31 cellular contexts compared by ENCODE assay signal in genomic region chr4:55269470-55269869, GRCh38.
"Had no signal": no experiment of that assay in that cellular context is flagged by ENCODE, and none has a peak within 500 bp of the region (broad histone marks: within the 10 kb centered on the region; RNA-seq: fewer than 3 reads in every experiment).

No MANE protein-coding gene starts in this region.

- DNase-seq: activated CD4-positive, alpha-beta memory T cell treated with anti-CD3 and anti-CD28 coated beads, Interleukin-2, amount 10 ng/mL, durations not matched to agents 7 days and 5 days; activated CD4-positive, alpha-beta T cell treated with anti-CD3 and anti-CD28 coated beads for 1 hour; activated CD4-positive, alpha-beta T cell treated with anti-CD3 and anti-CD28 coated beads for 36 hours; activated CD4-positive, alpha-beta T cell treated with anti-CD3 and anti-CD28 coated beads for 48 hours; activated CD4-positive, alpha-beta T cell treated with anti-CD3 and anti-CD28 coated beads, Interleukin-2, amount 10 ng/mL, durations not matched to agents 7 days and 5 days; activated CD4-positive, alpha-beta T cell treated with anti-CD3 and anti-CD28 coated beads, Interleukin-2, amount 50 U/mL, for 48 hours; activated CD4-positive, CD25-positive, alpha-beta regulatory T cell; activated CD8-positive, alpha-beta memory T cell treated with anti-CD3 and anti-CD28 coated beads for 24 hours; activated CD8-positive, alpha-beta memory T cell treated with anti-CD3 and anti-CD28 coated beads, Interleukin-2, amount 10 ng/mL, durations not matched to agents 7 days and 5 days; activated CD8-positive, alpha-beta memory T cell treated with anti-CD3 and anti-CD28 coated beads, Interleukin-2, amount 50 U/mL, for 48 hours; activated CD8-positive, alpha-beta T cell treated with anti-CD3 and anti-CD28 coated beads, Interleukin-2, amount 10 ng/mL, durations not matched to agents 7 days and 5 days; activated effector memory CD4-positive, alpha-beta T cell treated with Interleukin-2 at 50 U/mL for 16 hours; activated gamma-delta T cell; activated naive CD4-positive, alpha-beta T cell treated with anti-CD3 and anti-CD28 coated beads, Interleukin-2, amount 10 ng/mL, durations not matched to agents 7 days and 5 days; activated naive CD4-positive, alpha-beta T cell treated with Interleukin-2 at 50 U/mL for 16 hours; activated naive CD8-positive, alpha-beta T cell treated with anti-CD3 and anti-CD28 coated beads, Interleukin-2, amount 10 ng/mL, durations not matched to agents 7 days and 5 days; activated naive CD8-positive, alpha-beta T cell treated with anti-CD3 and anti-CD28 coated beads, Interleukin-2, amount 50 U/mL, for 24 hours; activated T-cell treated with anti-CD3 and anti-CD28 coated beads, Interleukin-2, amount 50 U/mL, for 24 hours; activated T-cell treated with anti-CD3 and anti-CD28 coated beads, Interleukin-2, amount 50 U/mL, for 48 hours; amygdala; anterior cingulate cortex; caudate nucleus; cerebellar nuclear complex; T-helper 1 cell; T-helper 2 cell; T-helper 9 cell; WERI-Rb-1 had no signal

- ATAC-seq: activated CD4-positive, alpha-beta T cell treated with anti-CD3 and anti-CD28 coated beads for 36 hours; activated CD4-positive, CD25-positive, alpha-beta regulatory T cell treated with anti-CD3 and anti-CD28 coated beads, Interleukin-2, amount 50 U/mL, for 24 hours; activated CD8-positive, alpha-beta memory T cell treated with anti-CD3 and anti-CD28 coated beads, Interleukin-2, amount 10 ng/mL, durations not matched to agents 7 days and 5 days; activated CD8-positive, alpha-beta T cell treated with anti-CD3 and anti-CD28 coated beads, Interleukin-2, amount 10 ng/mL, durations not matched to agents 7 days and 5 days; activated naive CD8-positive, alpha-beta T cell treated with anti-CD3 and anti-CD28 coated beads, Interleukin-2, amount 50 U/mL, for 24 hours had no signal

- H3K4me1 ChIP-seq: ascending aorta had no signal

- H3K36me3 ChIP-seq: ascending aorta, cardiac muscle cell, WERI-Rb-1 had no signal

- H3K27ac ChIP-seq: ascending aorta, cardiac muscle cell, WERI-Rb-1 had no signal

- H3K27me3 ChIP-seq: ascending aorta, cardiac muscle cell had no signal

- H3K9me3 ChIP-seq: ascending aorta had no signal

- H3K4me3 ChIP-seq: ascending aorta, cardiac muscle cell had no signal

- FAIRE-seq: bronchial epithelial cell had no signal
